In the genomic region with DNA sequence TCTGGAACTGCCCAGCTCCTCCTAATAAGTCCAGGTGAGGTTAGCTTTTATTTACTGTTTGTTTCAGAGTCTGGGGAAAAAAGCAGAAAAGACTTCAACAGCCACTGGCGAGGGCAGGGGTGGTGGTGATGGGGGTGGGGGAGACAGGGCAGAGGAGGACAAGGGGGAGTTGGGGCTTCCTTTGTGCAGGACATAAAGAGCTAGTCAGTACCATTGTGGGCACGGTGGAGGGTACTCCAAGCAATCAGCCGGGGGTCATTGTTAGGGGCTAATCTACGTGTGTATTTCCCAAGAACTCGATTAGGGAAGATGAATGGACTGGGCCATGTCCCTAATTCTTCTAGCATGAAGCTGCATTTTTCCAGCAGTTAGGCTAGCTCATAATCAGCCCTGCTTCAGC, we compare ENCODE assay signal across 31 cellular contexts. TPM values are rescaled to one million over a fixed set of nuclear protein-coding genes. Genes with fewer than 3 reads are reported as not detected.
"Had no signal": no experiment of that assay in that cellular context is flagged by ENCODE, and none has a peak within 500 bp of the region (broad histone marks: within the 10 kb centered on the region; RNA-seq: fewer than 3 reads in every experiment).

No MANE protein-coding gene starts in this region.

- H3K27ac Mint-ChIP-seq: activated CD4-positive, alpha-beta T cell treated with anti-CD3 and anti-CD28 coated beads, Interleukin-2, amount 10 ng/mL, durations not matched to agents 24 days and 14 days; activated CD8-positive, alpha-beta memory T cell treated with anti-CD3 and anti-CD28 coated beads, Interleukin-2, amount 10 ng/mL, durations not matched to agents 7 days and 5 days; activated naive CD4-positive, alpha-beta T cell treated with anti-CD3 and anti-CD28 coated beads for 36 hours; activated naive CD8-positive, alpha-beta T cell treated with anti-CD3 and anti-CD28 coated beads for 36 hours; activated T-cell treated with anti-CD3 and anti-CD28 coated beads, Interleukin-2, amount 50 U/mL, for 24 hours; T-cell had no signal

- H3K36me3 ChIP-seq: adrenal gland had no signal

- H3K4me1 Mint-ChIP-seq: activated CD4-positive, alpha-beta T cell treated with anti-CD3 and anti-CD28 coated beads, Interleukin-2, amount 10 ng/mL, durations not matched to agents 24 days and 14 days had no signal

- H3K9me3 Mint-ChIP-seq: activated CD4-positive, alpha-beta T cell treated with anti-CD3 and anti-CD28 coated beads, Interleukin-2, amount 10 ng/mL, durations not matched to agents 24 days and 14 days; activated naive CD4-positive, alpha-beta T cell treated with anti-CD3 and anti-CD28 coated beads for 36 hours; activated naive CD8-positive, alpha-beta T cell treated with anti-CD3 and anti-CD28 coated beads for 36 hours; activated T-cell treated with anti-CD3 and anti-CD28 coated beads, Interleukin-2, amount 50 U/mL, for 24 hours; T-cell had no signal

- H3K4me3 Mint-ChIP-seq: activated CD4-positive, alpha-beta T cell treated with anti-CD3 and anti-CD28 coated beads, Interleukin-2, amount 10 ng/mL, durations not matched to agents 24 days and 14 days; activated CD8-positive, alpha-beta memory T cell treated with anti-CD3 and anti-CD28 coated beads, Interleukin-2, amount 10 ng/mL, durations not matched to agents 7 days and 5 days; activated naive CD4-positive, alpha-beta T cell treated with anti-CD3 and anti-CD28 coated beads for 36 hours; activated naive CD8-positive, alpha-beta T cell treated with anti-CD3 and anti-CD28 coated beads for 36 hours; activated T-cell treated with anti-CD3 and anti-CD28 coated beads, Interleukin-2, amount 50 U/mL, for 24 hours; T-cell had no signal

- H3K9me3 ChIP-seq: adrenal gland had no signal

- H3K36me3 Mint-ChIP-seq: activated CD8-positive, alpha-beta memory T cell treated with anti-CD3 and anti-CD28 coated beads, Interleukin-2, amount 10 ng/mL, durations not matched to agents 7 days and 5 days; activated naive CD8-positive, alpha-beta T cell treated with anti-CD3 and anti-CD28 coated beads for 36 hours; T-cell had no signal

- DNase-seq: activated CD4-positive, alpha-beta T cell treated with anti-CD3 and anti-CD28 coated beads, Interleukin-2, amount 10 ng/mL, durations not matched to agents 24 days and 14 days; activated CD4-positive, alpha-beta T cell treated with anti-CD3 and anti-CD28 coated beads, Interleukin-2, amount 50 U/mL, for 48 hours; activated CD4-positive, CD25-positive, alpha-beta regulatory T cell treated with anti-CD3 and anti-CD28 coated beads, Interleukin-2, amount 50 U/mL, for 72 hours; activated CD8-positive, alpha-beta memory T cell treated with anti-CD3 and anti-CD28 coated beads, Interleukin-2, amount 10 ng/mL, durations not matched to agents 7 days and 5 days; activated effector memory CD4-positive, alpha-beta T cell treated with anti-CD3 and anti-CD28 coated beads, Interleukin-2, amount 50 U/mL, for 16 hours; activated naive CD4-positive, alpha-beta T cell treated with anti-CD3 and anti-CD28 coated beads for 36 hours; activated naive CD8-positive, alpha-beta T cell treated with anti-CD3 and anti-CD28 coated beads for 36 hours; activated T-cell treated with anti-CD3 and anti-CD28 coated beads, Interleukin-2, amount 50 U/mL, for 24 hours; adrenal gland; anterior cingulate cortex; KG1; NCI-H1048; NCI-H1694; NCI-H2029; NCI-H2107; NCI-H2171 treated with DMSO at 0.1 percent for 48 hours; NCI-H226; NCI-H526; NK-92 treated with Interleukin-12 subunit alpha and Interleukin-12 subunit beta, amount 100 ng/mL, for 24 hours; OCI-M1; RPMI8226; T-cell; T-helper 2 cell; T1000 had no signal

- ATAC-seq: activated CD8-positive, alpha-beta memory T cell treated with anti-CD3 and anti-CD28 coated beads, Interleukin-2, amount 10 ng/mL, durations not matched to agents 7 days and 5 days; Panc1; Right ventricle myocardium inferior; T-cell had no signal

- H3K4me3 ChIP-seq: adrenal gland, SK-N-MC had no signal

- H3K27ac ChIP-seq: adrenal gland, SK-N-MC had no signal

RNA-seq across cellular contexts. Expression of a gene that starts 2.8 kb away (rescaled TPM):
- total RNA-seq: activated CD4-positive, alpha-beta T cell treated with anti-CD3 and anti-CD28 coated beads, Interleukin-2, amount 10 ng/mL, durations not matched to agents 24 days and 14 days; activated CD8-positive, alpha-beta memory T cell treated with anti-CD3 and anti-CD28 coated beads, Interleukin-2, amount 10 ng/mL, durations not matched to agents 7 days and 5 days; activated naive CD4-positive, alpha-beta T cell treated with anti-CD3 and anti-CD28 coated beads for 36 hours; activated naive CD8-positive, alpha-beta T cell treated with anti-CD3 and anti-CD28 coated beads for 36 hours; adrenal gland; cardiac septum; LHCN-M2; M059J; NCI-H460; Right ventricle myocardium inferior; T-cell had no signal
- polyA plus RNA-seq: adrenal gland had no signal

RNA-seq across cellular contexts. Expression of a gene that starts 42.4 kb away (rescaled TPM):
- total RNA-seq: activated CD4-positive, alpha-beta T cell treated with anti-CD3 and anti-CD28 coated beads, Interleukin-2, amount 10 ng/mL, durations not matched to agents 24 days and 14 days; activated CD8-positive, alpha-beta memory T cell treated with anti-CD3 and anti-CD28 coated beads, Interleukin-2, amount 10 ng/mL, durations not matched to agents 7 days and 5 days; activated naive CD4-positive, alpha-beta T cell treated with anti-CD3 and anti-CD28 coated beads for 36 hours; activated naive CD8-positive, alpha-beta T cell treated with anti-CD3 and anti-CD28 coated beads for 36 hours; adrenal gland; cardiac septum; LHCN-M2; M059J; NCI-H460; Right ventricle myocardium inferior; T-cell had no signal
- polyA plus RNA-seq: adrenal gland had no signal

RNA-seq across cellular contexts. Expression of a gene that starts 56.1 kb away (rescaled TPM):
- total RNA-seq: activated CD4-positive, alpha-beta T cell treated with anti-CD3 and anti-CD28 coated beads, Interleukin-2, amount 10 ng/mL, durations not matched to agents 24 days and 14 days; activated CD8-positive, alpha-beta memory T cell treated with anti-CD3 and anti-CD28 coated beads, Interleukin-2, amount 10 ng/mL, durations not matched to agents 7 days and 5 days; activated naive CD4-positive, alpha-beta T cell treated with anti-CD3 and anti-CD28 coated beads for 36 hours; activated naive CD8-positive, alpha-beta T cell treated with anti-CD3 and anti-CD28 coated beads for 36 hours; cardiac septum; LHCN-M2; M059J; NCI-H460; Right ventricle myocardium inferior; T-cell had no signal
